ENCODE assay signal across 33 cellular contexts in the genomic region with DNA sequence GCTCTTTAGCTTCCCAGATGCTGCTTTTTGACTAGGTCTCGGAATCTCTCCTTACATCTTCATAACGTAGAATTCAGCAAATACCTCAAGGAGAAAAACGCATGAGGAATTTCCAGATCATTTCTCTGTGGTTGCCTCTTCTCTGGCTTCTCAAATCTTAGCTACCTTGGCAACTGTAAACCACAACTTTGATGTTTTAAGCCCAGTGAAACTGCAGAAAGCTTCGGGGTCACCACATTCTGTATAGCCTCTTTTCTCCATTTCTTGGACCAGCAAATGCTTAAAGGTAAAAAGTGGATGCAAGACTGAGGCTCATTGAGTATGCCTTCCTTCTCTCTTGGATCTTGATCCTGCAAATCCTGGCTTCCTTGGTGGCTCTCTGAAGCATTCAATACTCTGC.
"Had no signal": no experiment of that assay in that cellular context is flagged by ENCODE, and none has a peak within 500 bp of the region (broad histone marks: within the 10 kb centered on the region; RNA-seq: fewer than 3 reads in every experiment).

No MANE protein-coding gene starts in this region.

- H3K27ac ChIP-seq: PC-9, RWPE1, SJCRH30, SK-N-MC had no signal

- H3K4me1 ChIP-seq: SJCRH30 had no signal

- H3K9me3 ChIP-seq: MG63, SJCRH30 had no signal

- H3K36me3 ChIP-seq: MG63, SJCRH30 had no signal

- DNase-seq: Kasumi-1, MG63, MV-4-11, NCI-H1092, NCI-H1105 treated with DMSO at 0.1 percent for 48 hours, NCI-H1417, NCI-H1436, NCI-H146, NCI-H1694, NCI-H187, NCI-H1930, NCI-H2029 treated with DMSO at 0.1 percent for 48 hours, NCI-H2081 treated with DMSO at 0.1 percent for 48 hours, NCI-H2107, NCI-H2171, NCI-H226, NCI-H446 treated with DMSO at 0.1 percent for 48 hours, NCI-H510A, NCI-H524, NCI-H526, NCI-H69, NCI-H748 treated with DMSO at 0.1 percent for 48 hours, NCI-H82, PC-9, SHP77, SIG-M5, SJCRH30, T-cell had no signal

- H3K27me3 ChIP-seq: SJCRH30 had no signal

- H2AFZ ChIP-seq: PC-9 had no signal

- ATAC-seq: Panc1, Right ventricle myocardium inferior, SK-N-SH treated with all-trans-retinoic acid at 6 μM for 48 hours, T-cell had no signal

- H3K4me2 ChIP-seq: PC-9 had no signal

- H3K4me3 ChIP-seq: MG63, PC-9, SJCRH30, SK-N-MC had no signal
